Comparison of ENCODE assay signal across 28 cellular contexts in the genomic region with DNA sequence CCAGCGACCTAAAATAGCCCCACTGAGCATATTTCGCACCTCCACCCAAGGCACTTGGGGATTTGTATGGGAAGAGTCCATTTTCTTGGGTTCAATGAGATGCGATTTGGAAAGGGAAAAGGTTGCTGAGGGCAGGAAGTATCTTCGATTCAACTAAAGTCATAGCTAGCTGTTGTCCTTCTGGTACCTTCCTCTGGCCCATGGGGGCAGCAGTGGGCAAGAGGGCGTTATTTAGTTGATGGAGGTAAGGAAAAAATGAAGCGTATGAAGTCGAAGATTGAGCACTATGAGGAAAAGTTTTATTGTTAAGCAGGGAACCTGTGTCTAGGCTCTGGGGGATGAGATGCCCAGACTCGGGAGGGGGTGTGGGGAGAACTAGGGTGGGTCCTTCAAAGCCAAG.
DNase-seq lines count a peak whose midpoint lies in the region; ATAC-seq and TF ChIP-seq lines count a peak whose summit lies in the region.
"Had no signal": no experiment of that assay in that cellular context is flagged by ENCODE, and none has a peak within 500 bp of the region (broad histone marks: within the 10 kb centered on the region; RNA-seq: fewer than 3 reads in every experiment).

No MANE protein-coding gene starts in this region.

- H3K27ac ChIP-seq in HCT116 (ENCODE audit: low read depth, low read length) = no peak overlapping the region
- H3K27ac ChIP-seq: breast epithelium, colonic mucosa, gastrocnemius medialis, parathyroid adenoma, right atrium auricular region, spleen, suprapubic skin had no signal

- H2AFZ ChIP-seq in HCT116 (ENCODE audit: low read depth, low read length, poor library complexity, severe bottlenecking) = no peak overlapping the region
- H2AFZ ChIP-seq: parathyroid adenoma had no signal

- H3K9me2 ChIP-seq in HCT116 (ENCODE audit: insufficient read depth) = no peaks in the 10 kb centered on the region

- no peak overlapping the region for H3K4me3 Mint-ChIP-seq in WTC11
- H3K4me3 Mint-ChIP-seq: activated CD4-positive, alpha-beta T cell treated with anti-CD3 and anti-CD28 coated beads, Interleukin-2, amount 10 ng/mL, durations not matched to agents 24 days and 14 days; CD8-positive, alpha-beta memory T cell; nephron; stimulated activated memory B cell treated with anti-CD40 and anti-IgM and Interleukin-4, amounts not matched to agents 10 μg/mL and 1 μg/mL and 100 μg/mL, for 72 hours had no signal

- H3K9ac ChIP-seq in HCT116 (ENCODE audit: low read length) = no peak overlapping the region
- H3K9ac ChIP-seq: parathyroid adenoma had no signal

- ATAC-seq in HCT116 = peak; percentile 52; the same call in 1 of the 2 replicates
- peak; percentile 55 for ATAC-seq in WTC11
- ATAC-seq: esophagus mucosa; gastrocnemius medialis; left ventricle myocardium superior; stimulated activated memory B cell treated with anti-CD40 and anti-IgM and Interleukin-4, amounts not matched to agents 10 μg/mL and 1 μg/mL and 100 μg/mL, for 72 hours had no signal

- no peak overlapping the region for H3K27ac Mint-ChIP-seq in WTC11
- H3K27ac Mint-ChIP-seq: activated CD4-positive, alpha-beta T cell treated with anti-CD3 and anti-CD28 coated beads, Interleukin-2, amount 10 ng/mL, durations not matched to agents 24 days and 14 days; CD8-positive, alpha-beta memory T cell; nephron; stimulated activated memory B cell treated with anti-CD40 and anti-IgM and Interleukin-4, amounts not matched to agents 10 μg/mL and 1 μg/mL and 100 μg/mL, for 72 hours had no signal

- H3K9me3 Mint-ChIP-seq in WTC11 = no peaks in the 10 kb centered on the region
- H3K9me3 Mint-ChIP-seq: activated CD4-positive, alpha-beta T cell treated with anti-CD3 and anti-CD28 coated beads, Interleukin-2, amount 10 ng/mL, durations not matched to agents 24 days and 14 days; nephron; stimulated activated memory B cell treated with anti-CD40 and anti-IgM and Interleukin-4, amounts not matched to agents 10 μg/mL and 1 μg/mL and 100 μg/mL, for 72 hours had no signal

- H3K27me3 ChIP-seq in BE2C = peaks cover under 1% of the 10 kb centered on the region
- no peaks in the 10 kb centered on the region for H3K27me3 ChIP-seq in HCT116 (ENCODE audit: insufficient read depth, low read length)
- H3K27me3 ChIP-seq in kidney epithelial cell (ENCODE audit: control insufficient read depth, insufficient read depth, low read length) = peaks cover 10% of the 10 kb centered on the region
- H3K27me3 ChIP-seq: breast epithelium, colonic mucosa, gastrocnemius medialis, right atrium auricular region had no signal

- TF ChIP-seq CTCF in BE2C (IDR thresholded peaks at IDR 0.05; ENCODE audit: low read depth, low read length) (peak; percentile 39), HCT116 (IDR thresholded peaks at IDR 0.05 in 2 of 3, conservative IDR thresholded peaks at IDR 0.05 in 1 of 3; ENCODE audit: borderline replicate concordance in 1 of 3, insufficient read depth in 1 of 3, low read depth in 2 of 3, low read length in 2 of 3) (peak in 2 of 3 experiments; percentile 25 to 26; a peak in 2 of 6 replicates), WTC11 (IDR thresholded peaks at IDR 0.05) (no peak), kidney epithelial cell (IDR thresholded peaks at IDR 0.05; ENCODE audit: insufficient read depth, low read length, poor library complexity, severe bottlenecking) (peak; percentile 8), GM10248 (IDR thresholded peaks at IDR 0.05; ENCODE audit: control extremely low read depth, extremely low read depth, low read depth, missing control alignments) (no peak)

- H3K4me3 ChIP-seq in BE2C (ENCODE audit: low read depth, low read length) (no peak overlapping the region), HCT116 (replicated peaks in 1 of 2; ENCODE audit: low read depth in 1 of 2, low read length in 2 of 2) (no peak overlapping the region), kidney epithelial cell (ENCODE audit: low read depth, low read length) (no peak overlapping the region)
- H3K4me3 ChIP-seq: breast epithelium, colonic mucosa, gastrocnemius medialis, right atrium auricular region, spleen, suprapubic skin had no signal

- intact Hi-C loops in HCT116 (cut with micrococcal nuclease) = no loop called here

- no peak overlapping the region for H3K4me2 ChIP-seq in HCT116 (ENCODE audit: low read length)

- H3K4me1 Mint-ChIP-seq in WTC11 = peaks cover 29% of the 10 kb centered on the region
- H3K4me1 Mint-ChIP-seq: activated CD4-positive, alpha-beta T cell treated with anti-CD3 and anti-CD28 coated beads, Interleukin-2, amount 10 ng/mL, durations not matched to agents 24 days and 14 days; CD8-positive, alpha-beta memory T cell; stimulated activated memory B cell treated with anti-CD40 and anti-IgM and Interleukin-4, amounts not matched to agents 10 μg/mL and 1 μg/mL and 100 μg/mL, for 72 hours had no signal

- no TSS peak for BruUV-seq in HCT116 (replicated peaks; lab: Mats Ljungman, UMichigan)

- no peaks in the 10 kb centered on the region for H3K9me3 ChIP-seq in BE2C
- H3K9me3 ChIP-seq in HCT116 (ENCODE audit: control insufficient read depth in 1 of 2, insufficient read depth in 1 of 2, low read depth in 1 of 2, low read length in 2 of 2) = no peaks in the 10 kb centered on the region
- H3K9me3 ChIP-seq: breast epithelium, colonic mucosa, gastrocnemius medialis, right atrium auricular region, spleen, suprapubic skin had no signal

- no peaks in the 10 kb centered on the region for H3K27me3 Mint-ChIP-seq in WTC11 (ENCODE audit: low read depth)

- RAD21 ChIA-PET in HCT116 (lab: Charles Lee; ENCODE audit: low non-redundant PET in 1 of 2, low total read pairs in 2 of 2, uncharacterized antibody in 2 of 2, unreplicated experiment in 2 of 2) = no interaction called here

- TF ChIP-seq RAD21 in HCT116 (IDR thresholded peaks at IDR 0.05; ENCODE audit: low read depth) = peak; percentile 16; the same call in 1 of the 2 replicates

- no peaks in the 10 kb centered on the region for H4K20me1 ChIP-seq in HCT116 (ENCODE audit: insufficient read depth)

- POLR2A ChIA-PET in HCT116 (lab: Charles Lee) (no interaction called here), WTC11 (lab: Charles Lee) (interaction anchor here (0.5 to 0.6 kb wide), 2 partner anchors 92 to 631 kb away, joined by 3 to 5 read pairs; no protein-coding TSS in a partner anchor), GM10248 (lab: Yijun Ruan, JAX) (no interaction called here)

- H3K4me1 ChIP-seq in BE2C (no peaks in the 10 kb centered on the region), HCT116 (ENCODE audit: control insufficient read depth in 1 of 2, insufficient read depth in 2 of 2, low read length in 2 of 2) (peaks cover under 1 to 1% of the 10 kb centered on the region in 2 experiments; a peak in 2 of 4 replicates)
- H3K4me1 ChIP-seq: breast epithelium, colonic mucosa, gastrocnemius medialis, parathyroid adenoma, right atrium auricular region, spleen, suprapubic skin had no signal

- H3K36me3 Mint-ChIP-seq in WTC11 = no peaks in the 10 kb centered on the region
- H3K36me3 Mint-ChIP-seq: CD8-positive, alpha-beta memory T cell; stimulated activated memory B cell treated with anti-CD40 and anti-IgM and Interleukin-4, amounts not matched to agents 10 μg/mL and 1 μg/mL and 100 μg/mL, for 72 hours had no signal

- no peaks in the 10 kb centered on the region for H3K36me3 ChIP-seq in BE2C
- H3K36me3 ChIP-seq in HCT116 (ENCODE audit: control insufficient read depth in 1 of 2, insufficient read depth in 2 of 2, low read length in 2 of 2) = no peaks in the 10 kb centered on the region
- H3K36me3 ChIP-seq in kidney epithelial cell (ENCODE audit: control insufficient read depth, insufficient read depth, low read length) = no peaks in the 10 kb centered on the region
- H3K36me3 ChIP-seq: breast epithelium, colonic mucosa, gastrocnemius medialis, right atrium auricular region, spleen, suprapubic skin had no signal

- H3K79me2 ChIP-seq in HCT116 (ENCODE audit: insufficient read depth, low read length) = no peaks in the 10 kb centered on the region
- H3K79me2 ChIP-seq: parathyroid adenoma had no signal

- no peak for TF ChIP-seq POLR2A in HCT116 (IDR thresholded peaks at IDR 0.05; ENCODE audit: borderline replicate concordance, extremely low read depth, insufficient read depth, insufficient read length)

- peak; percentile 20 for DNase-seq in BE2C
- no peak for DNase-seq in HCT116 (ENCODE audit: low read depth, low spot score)
- peak; percentile 31 for DNase-seq in WTC11 (ENCODE audit: low spot score)
- no peak for DNase-seq in kidney epithelial cell (ENCODE audit: low read depth)
- DNase-seq in AML-193 (lab: John Stamatoyannopoulos, UW) = no peak
- no peak for DNase-seq in GM19240 (ENCODE audit: insufficient read length, low spot score)
- no peak for DNase-seq in GM10248 (ENCODE audit: extremely low spot score)
- DNase-seq: activated CD4-positive, alpha-beta T cell treated with anti-CD3 and anti-CD28 coated beads, Interleukin-2, amount 10 ng/mL, durations not matched to agents 24 days and 14 days; activated naive CD4-positive, alpha-beta T cell; activated T-cell treated with anti-CD3 and anti-CD28 coated beads, Interleukin-2, amount 50 U/mL, for 48 hours; CD8-positive, alpha-beta memory T cell; colonic mucosa; effector memory CD4-positive, alpha-beta T cell; gastrocnemius medialis; hippocampal formation; left ventricle myocardium superior; midbrain; NCI-H146; NCI-H526; spleen; stimulated activated CD4-positive, alpha-beta T cell treated with anti-CD3 and anti-CD28 coated beads, Interleukin-4, amount 100 ng/mL, for 1 hour had no signal

- CTCF ChIA-PET in HCT116 (lab: Charles Lee) = no interaction called here
- CTCF ChIA-PET in WTC11 (lab: Charles Lee) = interaction anchor here (0.6 to 1.4 kb wide), 4 partner anchors 12 to 182 kb away, joined by 3 to 5 read pairs (median 4); no protein-coding TSS in a partner anchor
- CTCF ChIA-PET in GM10248 (lab: Yijun Ruan, JAX) = interaction anchor here (1.2 kb wide), 1 partner anchor 12 kb away, joined by 3 read pairs; no protein-coding TSS in a partner anchor

TF ChIP-seq in WTC11, 78 proteins besides CTCF, POLR2A, EP300 and RAD21 (continues in another document):
- no peak for TF ChIP-seq MYBL2 (CRISPR knock-in tag; IDR thresholded peaks at IDR 0.05)

Comparison
In these comparisons a context has a peak if more than half of its experiments do, and no peak if none do; other contexts are left out.
1. DNase-seq: peak in BE2C (single experiment) and WTC11 (single experiment); none in HCT116 (single experiment), kidney epithelial cell (single experiment), AML-193 (0 of 2), GM19240 (single experiment) and GM10248 (single experiment).
2. CTCF ChIP-seq: peak in BE2C (single experiment), HCT116 (2 of 3) and kidney epithelial cell (single experiment); none in WTC11 (single experiment) and GM10248 (single experiment).